Comparison of ENCODE assay signal across 15 cellular contexts in genomic region chr7:158110661-158111555, GRCh38.
A peak's percentile ranks its signal among the peaks of the same experiment; 100 is the strongest.
DNase-seq lines count a peak whose midpoint lies in the region; ATAC-seq and TF ChIP-seq lines count a peak whose summit lies in the region.
"Had no signal": no experiment of that assay in that cellular context is flagged by ENCODE, and none has a peak within 500 bp of the region (broad histone marks: within the 10 kb centered on the region; RNA-seq: fewer than 3 reads in every experiment).

No MANE protein-coding gene starts in this region.

- H3K4me1 Mint-ChIP-seq in endodermal cell = no peaks in the 10 kb centered on the region
- no peaks in the 10 kb centered on the region for H3K4me1 Mint-ChIP-seq in CD4-positive, alpha-beta T cell (ENCODE audit: low read depth)
- H3K4me1 Mint-ChIP-seq: mesothelial cell of epicardium had no signal

- H3K27me3 ChIP-seq in MM.1S (replicated peaks; ENCODE audit: insufficient read depth, low read length) (no peaks in the 10 kb centered on the region; the same call in 1 of the 2 replicates), endodermal cell (ENCODE audit: control insufficient read depth, insufficient read depth, low read length, poor library complexity, severe bottlenecking) (no peaks in the 10 kb centered on the region)
- no peaks in the 10 kb centered on the region for H3K27me3 ChIP-seq in CD4-positive, alpha-beta T cell (ENCODE audit: control insufficient read depth, insufficient read depth, low read length)
- H3K27me3 ChIP-seq: ascending aorta, upper lobe of left lung had no signal

- 0 out of 2 replicates have a peak, but pooled peaks cover 3% of the 10 kb centered on the region for H3K79me2 ChIP-seq in MM.1S (ENCODE audit: low read length)

- TF ChIP-seq CTCF in MM.1S (IDR thresholded peaks at IDR 0.05; ENCODE audit: low read length) (peak; percentile 17), endodermal cell (conservative IDR thresholded peaks at IDR 0.05) (no peak)
- TF ChIP-seq CTCF in CD4-positive, alpha-beta T cell (IDR thresholded peaks at IDR 0.05) = no peak

- peaks cover 8% of the 10 kb centered on the region for H3K9me3 Mint-ChIP-seq in endodermal cell
- peaks cover 7% of the 10 kb centered on the region for H3K9me3 Mint-ChIP-seq in CD4-positive, alpha-beta T cell

- H2AFZ ChIP-seq in MM.1S (ENCODE audit: low read length) = peak overlapping the region; percentile 41

- POLR2A ChIA-PET in CD4-positive, alpha-beta T cell (lab: Charles Lee) = no interaction called here

- H3F3A ChIP-seq in MM.1S (ENCODE audit: insufficient read depth, low read length) = no peaks in the 10 kb centered on the region; the same call in 1 of the 2 replicates

- H3K4me3 Mint-ChIP-seq in endodermal cell = no peak overlapping the region
- H3K4me3 Mint-ChIP-seq in CD4-positive, alpha-beta T cell = no peak overlapping the region
- H3K4me3 Mint-ChIP-seq: mesothelial cell of epicardium had no signal

- peak overlapping the region; percentile 75 for H3K4me2 ChIP-seq in MM.1S (ENCODE audit: low read depth, low read length)

- H3K4me3 ChIP-seq in MM.1S (ENCODE audit: low read length) (peak overlapping the region; percentile 65), endodermal cell (ENCODE audit: low read length) (no peak overlapping the region)
- H3K4me3 ChIP-seq: ascending aorta, upper lobe of left lung had no signal

- H3K27ac Mint-ChIP-seq in endodermal cell = no peak overlapping the region
- H3K27ac Mint-ChIP-seq in CD4-positive, alpha-beta T cell = no peak overlapping the region
- H3K27ac Mint-ChIP-seq: mesothelial cell of epicardium had no signal

- H3K9ac ChIP-seq in MM.1S (ENCODE audit: low read length) (peak overlapping the region; percentile 86), endodermal cell (ENCODE audit: extremely low read depth, low read length, poor library complexity, severe bottlenecking) (no peak overlapping the region)

- no peaks in the 10 kb centered on the region for H3K27me3 Mint-ChIP-seq in endodermal cell (ENCODE audit: insufficient read depth)
- H3K27me3 Mint-ChIP-seq in CD4-positive, alpha-beta T cell = peaks cover 13% of the 10 kb centered on the region

- H3K36me3 Mint-ChIP-seq in endodermal cell (ENCODE audit: low read depth) = no peaks in the 10 kb centered on the region
- H3K36me3 Mint-ChIP-seq in CD4-positive, alpha-beta T cell (ENCODE audit: low read depth) = no peaks in the 10 kb centered on the region

- H3K9me2 ChIP-seq in MM.1S (replicated peaks; ENCODE audit: insufficient read depth, low read length) = no peaks in the 10 kb centered on the region

- H3K36me3 ChIP-seq in MM.1S (replicated peaks; ENCODE audit: insufficient read depth, low read length) (no peaks in the 10 kb centered on the region), endodermal cell (ENCODE audit: control insufficient read depth, insufficient read depth, low read length) (no peaks in the 10 kb centered on the region)
- H3K36me3 ChIP-seq: ascending aorta, upper lobe of left lung had no signal

- ATAC-seq in GM21825 (IDR thresholded peaks at IDR 0.05; ENCODE audit: unreplicated experiment) = no peak
- no peak for ATAC-seq in GM21576 (IDR thresholded peaks at IDR 0.05; ENCODE audit: unreplicated experiment)
- ATAC-seq in CD4-positive, alpha-beta T cell (ENCODE audit: poor library complexity) = no peak
- ATAC-seq in HG03354 (IDR thresholded peaks at IDR 0.05; ENCODE audit: poor library complexity, severe bottlenecking, unreplicated experiment) = no peak

- WGBS in endodermal cell (ENCODE audit: insufficient coverage in 1 of 2, insufficient read length in 1 of 2), 2 experiments = 80 to 86% methylated on average over 13 to 26 of the region's 26 CpGs

- no peaks in the 10 kb centered on the region for H4K20me1 ChIP-seq in MM.1S (ENCODE audit: insufficient read depth, low read length)

- H3K27ac ChIP-seq in MM.1S (ENCODE audit: low read length) (peak overlapping the region; percentile 86), endodermal cell (ENCODE audit: low read depth, low read length) (no peak overlapping the region)
- H3K27ac ChIP-seq in CD4-positive, alpha-beta T cell (ENCODE audit: low read depth, low read length) = no peak overlapping the region
- H3K27ac ChIP-seq: ascending aorta, epithelial cell of prostate, upper lobe of left lung had no signal

- H3K9me3 ChIP-seq in MM.1S (replicated peaks; ENCODE audit: insufficient read depth, low read length) = no peaks in the 10 kb centered on the region
- H3K9me3 ChIP-seq in endodermal cell (ENCODE audit: control insufficient read depth, low read length) = peaks cover 81% of the 10 kb centered on the region
- H3K9me3 ChIP-seq in CD4-positive, alpha-beta T cell (ENCODE audit: control insufficient read depth, low read length) = peaks cover 8% of the 10 kb centered on the region
- H3K9me3 ChIP-seq: ascending aorta had no signal

- CTCF ChIA-PET in CD4-positive, alpha-beta T cell (lab: Charles Lee) = no interaction called here

- peaks cover 17% of the 10 kb centered on the region for H3K4me1 ChIP-seq in MM.1S (ENCODE audit: low read length)
- H3K4me1 ChIP-seq in endodermal cell (ENCODE audit: control insufficient read depth, insufficient read depth, low read length) = no peaks in the 10 kb centered on the region
- H3K4me1 ChIP-seq: ascending aorta, upper lobe of left lung had no signal

- intact Hi-C loops in CD4-positive, alpha-beta T cell (cut with DNase I, micrococcal nuclease) = no loop called here

- DNase-seq in D341Med (ENCODE audit: low spot score) = peak; percentile 9
- DNase-seq in MM.1S = peak; percentile 95
- peak; percentile 96 for DNase-seq in NCI-H510A treated with DMSO at 0.1 percent for 48 hours (lab: John Stamatoyannopoulos, UW)
- DNase-seq in endodermal cell = peak; percentile 93
- DNase-seq in CD4-positive, alpha-beta T cell = no peak
- DNase-seq: activated gamma-delta T cell treated with Interleukin-2 at 50 U/mL for 16 hours; NCI-H1048; stimulated activated CD4-positive, alpha-beta T cell treated with anti-CD3 and anti-CD28 coated beads, Interleukin-4, amount 100 ng/mL, for 4 hours had no signal

Comparison
In these comparisons a context has a peak if more than half of its experiments do, and no peak if none do; other contexts are left out.
1. DNase-seq: peak in D341Med (single experiment), MM.1S (single experiment), NCI-H510A treated with DMSO at 0.1 percent for 48 hours (single experiment) and endodermal cell (single experiment); none in CD4-positive, alpha-beta T cell (0 of 10).